17 cellular contexts compared by ENCODE assay signal in genomic region chr15:89613031-89613430, GRCh38. TPM values are rescaled to one million over a fixed set of nuclear protein-coding genes. Genes with fewer than 3 reads are reported as not detected.
A peak's percentile ranks its signal among the peaks of the same experiment; 100 is the strongest.
DNase-seq lines count a peak whose midpoint lies in the region; ATAC-seq, FAIRE-seq and TF ChIP-seq lines count a peak whose summit lies in the region.
"Had no signal": no experiment of that assay in that cellular context is flagged by ENCODE, and none has a peak within 500 bp of the region (broad histone marks: within the 10 kb centered on the region; RNA-seq: fewer than 3 reads in every experiment).

No MANE protein-coding gene starts in this region.

- H4K20me1 ChIP-seq in K562 (replicated peaks; ENCODE audit: control insufficient read depth, insufficient read depth, low read length): no peaks in the 10 kb centered on the region; the same call in 1 of the 2 replicates

- H3K4me1 Mint-ChIP-seq in MCF 10A (ENCODE audit: insufficient read depth, unreplicated experiment): peaks cover 11% of the 10 kb centered on the region
- H3K4me1 Mint-ChIP-seq: CD4-positive, alpha-beta memory T cell had no signal

- H3K9me3 Mint-ChIP-seq in MCF 10A (ENCODE audit: unreplicated experiment): peaks cover 10% of the 10 kb centered on the region

- H3K4me1 ChIP-seq in breast epithelium: no peaks in the 10 kb centered on the region
- no peaks in the 10 kb centered on the region for H3K4me1 ChIP-seq in K562 (replicated peaks in 1 of 2; ENCODE audit: control insufficient read depth in 2 of 2, insufficient read depth in 2 of 2, low read length in 2 of 2)

- H2AFZ ChIP-seq in K562 (ENCODE audit: low read depth, low read length): no peak overlapping the region

- no peak overlapping the region for H3K4me2 ChIP-seq in K562 (ENCODE audit: insufficient read depth, low read length)

- H3K27me3 Mint-ChIP-seq in MCF 10A (ENCODE audit: insufficient read depth, unreplicated experiment): no peaks in the 10 kb centered on the region
- H3K27me3 Mint-ChIP-seq: CD4-positive, alpha-beta memory T cell had no signal

- H3K27ac ChIP-seq in breast epithelium (no peak overlapping the region), K562 (ENCODE audit: extremely low read depth, low read depth, low read length) (no peak overlapping the region)

- H3K27ac Mint-ChIP-seq in MCF 10A (ENCODE audit: low read depth, unreplicated experiment): peak overlapping the region; percentile 78
- H3K27ac Mint-ChIP-seq: CD4-positive, alpha-beta memory T cell had no signal

- H3K27me3 ChIP-seq in breast epithelium: no peaks in the 10 kb centered on the region
- H3K27me3 ChIP-seq in K562 (ENCODE audit: control insufficient read depth in 2 of 2, insufficient read depth in 2 of 2, low read length in 2 of 2): no peaks in the 10 kb centered on the region

- no peak overlapping the region for H3K4me3 Mint-ChIP-seq in MCF 10A (ENCODE audit: unreplicated experiment)
- H3K4me3 Mint-ChIP-seq: CD4-positive, alpha-beta memory T cell had no signal

- H3K36me3 ChIP-seq in breast epithelium (no peaks in the 10 kb centered on the region), K562 (ENCODE audit: control insufficient read depth, insufficient read depth, low read length) (peaks cover 93% of the 10 kb centered on the region)

- FAIRE-seq in GM19239 (lab: Jason Lieb, UNC) (peak; percentile 78), K562 (lab: Jason Lieb, UNC) (peak; percentile 35)
- FAIRE-seq: GM12878, H54 had no signal

- POLR2A ChIA-PET in MCF 10A (lab: Yijun Ruan, JAX) (no interaction called here), K562 (lab: Yijun Ruan, JAX) (no interaction called here)

- no peaks in the 10 kb centered on the region for H3K9me1 ChIP-seq in K562 (ENCODE audit: control insufficient read depth, insufficient read depth, low read length)

- intact Hi-C loops in MCF 10A (cut with micrococcal nuclease) (no loop called here), breast epithelium (cut with DNase I; ENCODE audit: low total_unique reads) (no loop called here), K562 (cut with micrococcal nuclease) (no loop called here)

- no peak for TF ChIP-seq POLR2A in breast epithelium (IDR thresholded peaks at IDR 0.05)
- no peak for TF ChIP-seq POLR2A in K562 (conservative IDR thresholded peaks at IDR 0.05)

- WGBS in K562 (ENCODE audit: insufficient coverage, low coverage, missing lambda C conversion rate): 90% methylated on average over 2 of the region's 2 CpGs

- ATAC-seq in K562: no peak
- no peak for ATAC-seq in HG02588 (IDR thresholded peaks at IDR 0.05; ENCODE audit: unreplicated experiment)
- ATAC-seq: GM12878 had no signal

- TF ChIP-seq CTCF in MCF 10A (IDR thresholded peaks at IDR 0.05; ENCODE audit: unreplicated experiment) (no peak), breast epithelium (IDR thresholded peaks at IDR 0.05) (no peak), K562 (IDR thresholded peaks at IDR 0.05 in 2 of 3, conservative IDR thresholded peaks at IDR 0.05 in 1 of 3; ENCODE audit: insufficient read depth in 2 of 3, low read depth in 1 of 3, low read length in 3 of 3) (no peak)

- no peak overlapping the region for H3K9ac ChIP-seq in K562 (ENCODE audit: insufficient read depth in 1 of 2, low read depth in 2 of 2, low read length in 2 of 2)

- in situ Hi-C loops in K562 (cut with MboI): no loop called here

- H3K79me2 ChIP-seq in K562 (ENCODE audit: control insufficient read depth, insufficient read depth, low read length): peaks cover 13% of the 10 kb centered on the region; the same call in 2 of the 3 replicates

- no peak overlapping the region for H3K4me3 ChIP-seq in breast epithelium
- no peak overlapping the region for H3K4me3 ChIP-seq in K562
- H3K4me3 ChIP-seq: GM12878, HAP-1 had no signal

- peaks cover 45% of the 10 kb centered on the region for H3K36me3 Mint-ChIP-seq in MCF 10A (ENCODE audit: insufficient read depth, unreplicated experiment)

- BruUV-seq in MCF 10A (replicated peaks; lab: Mats Ljungman, UMichigan) (no TSS peak), K562 (replicated peaks; lab: Mats Ljungman, UMichigan) (no TSS peak)

- no peak for TF ChIP-seq RAD21 in K562 (CRISPR knock-in tag; conservative IDR thresholded peaks at IDR 0.05 in 1 of 2, IDR thresholded peaks at IDR 0.05 in 1 of 2)

- TF ChIP-seq EP300 in K562 (IDR thresholded peaks at IDR 0.05; ENCODE audit: low read length): no peak

- CTCF ChIA-PET in MCF 10A (lab: Yijun Ruan, JAX) (interaction anchor here (0.6 to 0.7 kb wide), 2 partner anchors 36 to 55 kb away, joined by 4 read pairs; no protein-coding TSS in a partner anchor), K562 (lab: Yijun Ruan, JAX; ENCODE audit: low intra/inter-chr PET ratio) (no interaction called here)

- no peak for DNase-seq in MCF 10A (ENCODE audit: unreplicated experiment)
- no peak for DNase-seq in breast epithelium (ENCODE audit: low spot score in 2 of 2)
- DNase-seq in GM19239 (ENCODE audit: insufficient read length, low spot score): no peak
- DNase-seq in K562 (ENCODE audit: extremely low read depth in 1 of 4, low spot score in 3 of 4): no peak
- no peak for DNase-seq in DMS 273 treated with DMSO at 0.1 percent for 48 hours (lab: John Stamatoyannopoulos, UW)
- DNase-seq: C1 segment of cervical spinal cord; Calu3; CD4-positive, alpha-beta memory T cell; COR-L47; DMS79; EL; GDM1; GOT3 had no signal

- peaks cover 0 to 8% of the 10 kb centered on the region in 2 donors for H3K9me3 ChIP-seq in breast epithelium
- no peaks in the 10 kb centered on the region for H3K9me3 ChIP-seq in K562 (replicated peaks; ENCODE audit: control insufficient read depth, insufficient read depth, low read depth, low read length)
- H3K9me3 ChIP-seq: HAP-1 had no signal

TF ChIP-seq in K562, 482 proteins besides CTCF, POLR2A, EP300 and RAD21 (continues in another document):
- TF ChIP-seq SMAD3 (CRISPR knock-in tag; conservative IDR thresholded peaks at IDR 0.05) (no peak), TGIF2 (CRISPR knock-in tag; IDR thresholded peaks at IDR 0.05) (no peak), MEIS2 (IDR thresholded peaks at IDR 0.05; ENCODE audit: partially characterized antibody) (no peak), E2F4 (CRISPR knock-in tag; IDR thresholded peaks at IDR 0.05; ENCODE audit: low read depth) (no peak), TCF3 (CRISPR knock-in tag; IDR thresholded peaks at IDR 0.05) (no peak), HDAC3 (IDR thresholded peaks at IDR 0.05; ENCODE audit: borderline replicate concordance, partially characterized antibody) (no peak), ATF7 (IDR thresholded peaks at IDR 0.05) (no peak)

RNA-seq across cellular contexts. Expression of gene TICRR, which starts 37.8 kb away (rescaled TPM):
- total RNA-seq in MCF 10A (2022): 6.6 and 8.5 TPM in 2 replicates
- under 1 TPM in 2 of 3 donors, not detected in 1; 0.15 to 0.16 TPM for total RNA-seq in breast epithelium
- 76.1 and 83.1 TPM in 2 replicates for total RNA-seq in K562 (2011; cell fraction: chromatin; rRNA removed; ENCODE audit: low replicate concordance)
- total RNA-seq in K562 (2011; cell fraction: nucleolus; rRNA removed): 43.7 and 48.0 TPM in 2 replicates
- total RNA-seq in K562 (2011; cell fraction: nucleoplasm; rRNA removed): 38.6 and 46.9 TPM in 2 replicates
- total RNA-seq in K562 (2014; rRNA removed): 13.8 and 14.8 TPM in 2 replicates
- 11.4 and 11.8 TPM in 2 replicates for total RNA-seq in K562 (2014; rRNA removed; fragmentation: Illumina TruSeq; extraction: Trizol)
- total RNA-seq in K562 (2015; rRNA removed; fragmentation: Illumina TruSeq; extraction: Trizol): 11.9 and 12.3 TPM in 2 replicates
- total RNA-seq in K562 (2021): 21.0 and 22.9 TPM in 2 replicates
- polyA plus RNA-seq in K562 (2011; rRNA removed): 13.7 and 17.2 TPM in 2 replicates
- polyA plus RNA-seq in K562 (2011; cell fraction: cytosol; rRNA removed): 9.4 and 10.6 TPM in 2 replicates
- polyA plus RNA-seq in K562 (2011; cell fraction: nucleus; rRNA removed): 45.6 and 60.9 TPM in 2 replicates
- polyA plus RNA-seq in K562 (2012): 12.5 and 13.0 TPM in 2 replicates
- polyA plus RNA-seq in K562 (2014; fragmentation: Illumina TruSeq; extraction: Trizol): 19.2 and 22.0 TPM in 2 replicates
- polyA plus RNA-seq in K562 (2014; fragmentation: Nextera tagmentation; extraction: Ambion mirVana): 1 to 10 TPM in 1 of 2 experiments, under 1 TPM in 1; 0.84 to 1.0 TPM
- polyA plus RNA-seq in K562 (2014; rRNA removed): 13.7 and 14.2 TPM in 2 replicates
- polyA minus RNA-seq in K562 (2011; rRNA and poly(A)+ RNA removed): 24.1 and 29.5 TPM in 2 replicates
- 14.7 and 15.0 TPM in 2 replicates for polyA minus RNA-seq in K562 (2011; cell fraction: cytosol; rRNA and poly(A)+ RNA removed)
- polyA minus RNA-seq in K562 (2011; cell fraction: nucleus; rRNA and poly(A)+ RNA removed): 32.3 and 48.4 TPM in 2 replicates

RNA-seq across cellular contexts. Expression of gene KIF7, which starts 42.2 kb away (rescaled TPM):
- total RNA-seq in MCF 10A (2022) (2.7 and 3.1 TPM in 2 replicates), breast epithelium (10 to 100 TPM; 10.1 to 14.4 (median 10.5) TPM), K562 (2014; rRNA removed) (1.6 and 2.0 TPM in 2 replicates), K562 (2014; rRNA removed; fragmentation: Illumina TruSeq; extraction: Trizol) (0.15 and 0.35 TPM in 2 replicates), K562 (2015; rRNA removed; fragmentation: Illumina TruSeq; extraction: Trizol) (0.58 and 0.64 TPM in 2 replicates), K562 (2021) (1.7 and 1.8 TPM in 2 replicates)
- 4.9 and 14.4 TPM in 2 replicates for total RNA-seq in K562 (2011; cell fraction: chromatin; rRNA removed; ENCODE audit: low replicate concordance)
- 4.2 and 7.3 TPM in 2 replicates for total RNA-seq in K562 (2011; cell fraction: nucleolus; rRNA removed)
- 2.7 and 3.1 TPM in 2 replicates for total RNA-seq in K562 (2011; cell fraction: nucleoplasm; rRNA removed)
- polyA plus RNA-seq in K562 (2011; rRNA removed) (1.3 and 1.7 TPM in 2 replicates), K562 (2014; fragmentation: Illumina TruSeq; extraction: Trizol) (0.49 and 0.69 TPM in 2 replicates), K562 (2014; fragmentation: Nextera tagmentation; extraction: Ambion mirVana) (under 1 TPM; 0.04 to 0.06 TPM), K562 (2014; rRNA removed) (1.9 and 3.1 TPM in 2 replicates)
- 1.1 and 2.7 TPM in 2 replicates for polyA plus RNA-seq in K562 (2011; cell fraction: cytosol; rRNA removed)
- polyA plus RNA-seq in K562 (2011; cell fraction: nucleus; rRNA removed): 4.3 and 6.8 TPM in 2 replicates
- polyA plus RNA-seq in K562 (2012): 0.96 and 1.1 TPM in 2 replicates
- polyA minus RNA-seq in K562 (2011; rRNA and poly(A)+ RNA removed): 0.45 and 1.2 TPM in 2 replicates
- 0.82 and 1.5 TPM in 2 replicates for polyA minus RNA-seq in K562 (2011; cell fraction: cytosol; rRNA and poly(A)+ RNA removed)
- 1.2 and 2.8 TPM in 2 replicates for polyA minus RNA-seq in K562 (2011; cell fraction: nucleus; rRNA and poly(A)+ RNA removed)
- total RNA-seq: CD4-positive, alpha-beta memory T cell had no signal
- polyA plus RNA-seq: CD4-positive, alpha-beta memory T cell had no signal
